ENCODE assay signal across 1 cellular context in the genomic region with DNA sequence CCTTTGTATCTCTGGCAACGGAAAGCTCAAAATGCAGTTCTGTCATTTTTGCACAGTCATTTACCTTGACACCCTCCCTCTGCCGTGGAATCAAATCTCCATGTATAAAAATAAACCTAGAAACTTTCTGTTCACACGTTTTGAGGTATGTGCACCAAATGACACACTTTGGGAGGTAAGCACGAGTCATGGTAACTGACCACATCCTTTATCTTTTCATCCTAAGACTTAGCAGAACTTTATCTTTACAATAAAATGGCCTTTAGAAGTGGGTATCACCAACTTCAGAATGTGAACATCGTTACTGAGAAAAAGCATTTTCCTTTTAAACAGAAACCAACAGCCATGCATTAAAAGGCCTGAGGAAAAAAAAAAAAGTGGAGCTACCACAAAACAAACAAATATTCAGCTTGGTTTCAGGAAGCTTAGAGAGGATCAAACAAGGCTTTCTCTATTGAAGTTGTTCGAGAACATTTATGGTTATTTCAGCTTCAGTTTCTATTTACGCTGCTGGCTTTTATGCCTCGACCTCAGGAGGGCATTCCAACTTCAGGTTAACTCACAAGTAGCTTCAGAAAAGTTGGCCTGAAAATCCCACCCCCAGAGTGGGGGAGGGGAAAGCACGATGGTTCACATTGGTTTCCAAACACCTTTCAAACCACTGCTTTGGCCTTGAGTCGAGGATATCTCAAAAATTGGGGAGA.
TF ChIP-seq lines count a peak whose summit lies in the region.

No MANE protein-coding gene starts in this region.

TF ChIP-seq in GM12878, 131 proteins besides CTCF, POLR2A, EP300 and RAD21 (continued from another document and continues in another):
- TF ChIP-seq, protein P1, sequence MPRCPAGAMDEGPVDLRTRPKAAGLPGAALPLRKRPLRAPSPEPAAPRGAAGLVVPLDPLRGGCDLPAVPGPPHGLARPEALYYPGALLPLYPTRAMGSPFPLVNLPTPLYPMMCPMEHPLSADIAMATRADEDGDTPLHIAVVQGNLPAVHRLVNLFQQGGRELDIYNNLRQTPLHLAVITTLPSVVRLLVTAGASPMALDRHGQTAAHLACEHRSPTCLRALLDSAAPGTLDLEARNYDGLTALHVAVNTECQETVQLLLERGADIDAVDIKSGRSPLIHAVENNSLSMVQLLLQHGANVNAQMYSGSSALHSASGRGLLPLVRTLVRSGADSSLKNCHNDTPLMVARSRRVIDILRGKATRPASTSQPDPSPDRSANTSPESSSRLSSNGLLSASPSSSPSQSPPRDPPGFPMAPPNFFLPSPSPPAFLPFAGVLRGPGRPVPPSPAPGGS (IDR thresholded peaks at IDR 0.05; ENCODE audit: borderline replicate concordance, insufficient read depth, low read depth, low read length, poor library complexity, severe bottlenecking), result peak; percentile 35
- TF ChIP-seq NBN (IDR thresholded peaks at IDR 0.05), result no peak
- TF ChIP-seq EZH2 (IDR thresholded peaks at IDR 0.05; ENCODE audit: borderline replicate concordance, control insufficient read depth, low read depth, low read length), result no peak
- no peak for TF ChIP-seq SIX5 (IDR thresholded peaks at IDR 0.05; ENCODE audit: low read depth, low read length, severe bottlenecking)
- no peak for TF ChIP-seq MAX (IDR thresholded peaks at IDR 0.05; ENCODE audit: low read depth, low read length)
- no peak for TF ChIP-seq CBX5 (IDR thresholded peaks at IDR 0.05; ENCODE audit: low read depth)
- no peak for TF ChIP-seq RELA (IDR thresholded peaks at IDR 0.05; ENCODE audit: borderline replicate concordance, partially characterized antibody)
- TF ChIP-seq, protein P2, sequence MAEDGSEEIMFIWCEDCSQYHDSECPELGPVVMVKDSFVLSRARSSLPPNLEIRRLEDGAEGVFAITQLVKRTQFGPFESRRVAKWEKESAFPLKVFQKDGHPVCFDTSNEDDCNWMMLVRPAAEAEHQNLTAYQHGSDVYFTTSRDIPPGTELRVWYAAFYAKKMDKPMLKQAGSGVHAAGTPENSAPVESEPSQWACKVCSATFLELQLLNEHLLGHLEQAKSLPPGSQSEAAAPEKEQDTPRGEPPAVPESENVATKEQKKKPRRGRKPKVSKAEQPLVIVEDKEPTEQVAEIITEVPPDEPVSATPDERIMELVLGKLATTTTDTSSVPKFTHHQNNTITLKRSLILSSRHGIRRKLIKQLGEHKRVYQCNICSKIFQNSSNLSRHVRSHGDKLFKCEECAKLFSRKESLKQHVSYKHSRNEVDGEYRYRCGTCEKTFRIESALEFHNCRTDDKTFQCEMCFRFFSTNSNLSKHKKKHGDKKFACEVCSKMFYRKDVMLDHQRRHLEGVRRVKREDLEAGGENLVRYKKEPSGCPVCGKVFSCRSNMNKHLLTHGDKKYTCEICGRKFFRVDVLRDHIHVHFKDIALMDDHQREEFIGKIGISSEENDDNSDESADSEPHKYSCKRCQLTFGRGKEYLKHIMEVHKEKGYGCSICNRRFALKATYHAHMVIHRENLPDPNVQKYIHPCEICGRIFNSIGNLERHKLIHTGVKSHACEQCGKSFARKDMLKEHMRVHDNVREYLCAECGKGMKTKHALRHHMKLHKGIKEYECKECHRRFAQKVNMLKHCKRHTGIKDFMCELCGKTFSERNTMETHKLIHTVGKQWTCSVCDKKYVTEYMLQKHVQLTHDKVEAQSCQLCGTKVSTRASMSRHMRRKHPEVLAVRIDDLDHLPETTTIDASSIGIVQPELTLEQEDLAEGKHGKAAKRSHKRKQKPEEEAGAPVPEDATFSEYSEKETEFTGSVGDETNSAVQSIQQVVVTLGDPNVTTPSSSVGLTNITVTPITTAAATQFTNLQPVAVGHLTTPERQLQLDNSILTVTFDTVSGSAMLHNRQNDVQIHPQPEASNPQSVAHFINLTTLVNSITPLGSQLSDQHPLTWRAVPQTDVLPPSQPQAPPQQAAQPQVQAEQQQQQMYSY (CRISPR knock-in tag; IDR thresholded peaks at IDR 0.05), result no peak
- TF ChIP-seq CUX1 (IDR thresholded peaks at IDR 0.05; ENCODE audit: insufficient replicate concordance, low read depth, low read length), result no peak
- TF ChIP-seq, protein P3, sequence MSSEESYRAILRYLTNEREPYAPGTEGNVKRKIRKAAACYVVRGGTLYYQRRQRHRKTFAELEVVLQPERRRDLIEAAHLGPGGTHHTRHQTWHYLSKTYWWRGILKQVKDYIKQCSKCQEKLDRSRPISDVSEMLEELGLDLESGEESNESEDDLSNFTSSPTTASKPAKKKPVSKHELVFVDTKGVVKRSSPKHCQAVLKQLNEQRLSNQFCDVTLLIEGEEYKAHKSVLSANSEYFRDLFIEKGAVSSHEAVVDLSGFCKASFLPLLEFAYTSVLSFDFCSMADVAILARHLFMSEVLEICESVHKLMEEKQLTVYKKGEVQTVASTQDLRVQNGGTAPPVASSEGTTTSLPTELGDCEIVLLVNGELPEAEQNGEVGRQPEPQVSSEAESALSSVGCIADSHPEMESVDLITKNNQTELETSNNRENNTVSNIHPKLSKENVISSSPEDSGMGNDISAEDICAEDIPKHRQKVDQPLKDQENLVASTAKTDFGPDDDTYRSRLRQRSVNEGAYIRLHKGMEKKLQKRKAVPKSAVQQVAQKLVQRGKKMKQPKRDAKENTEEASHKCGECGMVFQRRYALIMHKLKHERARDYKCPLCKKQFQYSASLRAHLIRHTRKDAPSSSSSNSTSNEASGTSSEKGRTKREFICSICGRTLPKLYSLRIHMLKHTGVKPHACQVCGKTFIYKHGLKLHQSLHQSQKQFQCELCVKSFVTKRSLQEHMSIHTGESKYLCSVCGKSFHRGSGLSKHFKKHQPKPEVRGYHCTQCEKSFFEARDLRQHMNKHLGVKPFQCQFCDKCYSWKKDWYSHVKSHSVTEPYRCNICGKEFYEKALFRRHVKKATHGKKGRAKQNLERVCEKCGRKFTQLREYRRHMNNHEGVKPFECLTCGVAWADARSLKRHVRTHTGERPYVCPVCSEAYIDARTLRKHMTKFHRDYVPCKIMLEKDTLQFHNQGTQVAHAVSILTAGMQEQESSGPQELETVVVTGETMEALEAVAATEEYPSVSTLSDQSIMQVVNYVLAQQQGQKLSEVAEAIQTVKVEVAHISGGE (CRISPR knock-in tag; IDR thresholded peaks at IDR 0.05), result no peak
- TF ChIP-seq DPF2 (IDR thresholded peaks at IDR 0.05), result 0 out of 2 replicates have a peak, but pooled peaks have one; percentile 25
- TF ChIP-seq BHLHE40 (IDR thresholded peaks at IDR 0.05; ENCODE audit: borderline replicate concordance in 1 of 2, low read depth in 2 of 2, low read length in 1 of 2), result peak; percentile 85
- TF ChIP-seq, protein P4, sequence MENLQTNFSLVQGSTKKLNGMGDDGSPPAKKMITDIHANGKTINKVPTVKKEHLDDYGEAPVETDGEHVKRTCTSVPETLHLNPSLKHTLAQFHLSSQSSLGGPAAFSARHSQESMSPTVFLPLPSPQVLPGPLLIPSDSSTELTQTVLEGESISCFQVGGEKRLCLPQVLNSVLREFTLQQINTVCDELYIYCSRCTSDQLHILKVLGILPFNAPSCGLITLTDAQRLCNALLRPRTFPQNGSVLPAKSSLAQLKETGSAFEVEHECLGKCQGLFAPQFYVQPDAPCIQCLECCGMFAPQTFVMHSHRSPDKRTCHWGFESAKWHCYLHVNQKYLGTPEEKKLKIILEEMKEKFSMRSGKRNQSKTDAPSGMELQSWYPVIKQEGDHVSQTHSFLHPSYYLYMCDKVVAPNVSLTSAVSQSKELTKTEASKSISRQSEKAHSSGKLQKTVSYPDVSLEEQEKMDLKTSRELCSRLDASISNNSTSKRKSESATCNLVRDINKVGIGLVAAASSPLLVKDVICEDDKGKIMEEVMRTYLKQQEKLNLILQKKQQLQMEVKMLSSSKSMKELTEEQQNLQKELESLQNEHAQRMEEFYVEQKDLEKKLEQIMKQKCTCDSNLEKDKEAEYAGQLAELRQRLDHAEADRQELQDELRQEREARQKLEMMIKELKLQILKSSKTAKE (IDR thresholded peaks at IDR 0.05; ENCODE audit: low read depth, poor library complexity, severe bottlenecking), result no peak
- no peak for TF ChIP-seq IRF4 (IDR thresholded peaks at IDR 0.05; ENCODE audit: low read depth, low read length)
- TF ChIP-seq RCOR1 (conservative IDR thresholded peaks at IDR 0.05; ENCODE audit: low read depth, low read length), result no peak
- TF ChIP-seq, protein P5, sequence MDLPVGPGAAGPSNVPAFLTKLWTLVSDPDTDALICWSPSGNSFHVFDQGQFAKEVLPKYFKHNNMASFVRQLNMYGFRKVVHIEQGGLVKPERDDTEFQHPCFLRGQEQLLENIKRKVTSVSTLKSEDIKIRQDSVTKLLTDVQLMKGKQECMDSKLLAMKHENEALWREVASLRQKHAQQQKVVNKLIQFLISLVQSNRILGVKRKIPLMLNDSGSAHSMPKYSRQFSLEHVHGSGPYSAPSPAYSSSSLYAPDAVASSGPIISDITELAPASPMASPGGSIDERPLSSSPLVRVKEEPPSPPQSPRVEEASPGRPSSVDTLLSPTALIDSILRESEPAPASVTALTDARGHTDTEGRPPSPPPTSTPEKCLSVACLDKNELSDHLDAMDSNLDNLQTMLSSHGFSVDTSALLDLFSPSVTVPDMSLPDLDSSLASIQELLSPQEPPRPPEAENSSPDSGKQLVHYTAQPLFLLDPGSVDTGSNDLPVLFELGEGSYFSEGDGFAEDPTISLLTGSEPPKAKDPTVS (IDR thresholded peaks at IDR 0.05; ENCODE audit: low read depth, low read length), result no peak
- TF ChIP-seq ZNF274 (IDR thresholded peaks at IDR 0.05; ENCODE audit: insufficient read depth, insufficient read length), result no peak
- TF ChIP-seq HCFC1 (IDR thresholded peaks at IDR 0.05; ENCODE audit: low read length), result no peak
- TF ChIP-seq, protein P6, sequence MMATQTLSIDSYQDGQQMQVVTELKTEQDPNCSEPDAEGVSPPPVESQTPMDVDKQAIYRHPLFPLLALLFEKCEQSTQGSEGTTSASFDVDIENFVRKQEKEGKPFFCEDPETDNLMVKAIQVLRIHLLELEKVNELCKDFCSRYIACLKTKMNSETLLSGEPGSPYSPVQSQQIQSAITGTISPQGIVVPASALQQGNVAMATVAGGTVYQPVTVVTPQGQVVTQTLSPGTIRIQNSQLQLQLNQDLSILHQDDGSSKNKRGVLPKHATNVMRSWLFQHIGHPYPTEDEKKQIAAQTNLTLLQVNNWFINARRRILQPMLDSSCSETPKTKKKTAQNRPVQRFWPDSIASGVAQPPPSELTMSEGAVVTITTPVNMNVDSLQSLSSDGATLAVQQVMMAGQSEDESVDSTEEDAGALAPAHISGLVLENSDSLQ (IDR thresholded peaks at IDR 0.05), result no peak
- no peak for TF ChIP-seq ZBTB40 (IDR thresholded peaks at IDR 0.05; ENCODE audit: borderline replicate concordance)
- no peak for TF ChIP-seq STAT3 (IDR thresholded peaks at IDR 0.05; ENCODE audit: low read depth, low read length)
